ENCODE assay signal across 17 cellular contexts in the genomic region with DNA sequence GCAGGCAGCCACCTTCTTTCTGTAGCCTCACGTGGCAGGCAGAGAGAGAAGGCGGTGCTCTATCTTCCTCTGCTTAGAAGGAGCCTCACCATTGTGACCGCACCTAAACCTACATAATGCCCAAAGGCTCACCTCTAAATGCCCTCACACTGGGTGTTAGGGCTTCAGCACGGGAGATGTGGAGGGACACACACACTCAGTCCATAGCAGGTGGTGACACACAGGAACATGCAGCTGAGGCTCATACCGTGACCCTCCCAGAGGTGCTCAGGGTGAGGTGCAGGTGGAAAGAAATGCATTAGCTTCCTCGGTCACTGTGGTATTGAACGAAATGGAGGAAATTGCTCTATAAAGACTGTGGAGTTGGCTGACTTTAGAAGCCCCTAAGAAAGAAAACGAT. TPM values are rescaled to one million over a fixed set of nuclear protein-coding genes. Genes with fewer than 3 reads are reported as not detected.
DNase-seq lines count a peak whose midpoint lies in the region; ATAC-seq, FAIRE-seq and TF ChIP-seq lines count a peak whose summit lies in the region.
"Had no signal": no experiment of that assay in that cellular context is flagged by ENCODE, and none has a peak within 500 bp of the region (broad histone marks: within the 10 kb centered on the region; RNA-seq: fewer than 3 reads in every experiment).

No MANE protein-coding gene starts in this region.

- RAD21 ChIA-PET in GM12878 (lab: Charles Lee; ENCODE audit: unreplicated experiment) = no interaction called here

- H4K91ac ChIP-seq in mesenchymal stem cell (ENCODE audit: low read length) = peak overlapping the region; percentile 59

- ATAC-seq in GM12878 = peak; percentile 39
- ATAC-seq in stimulated activated effector memory CD8-positive, alpha-beta T cell treated with anti-CD3 and anti-CD28 coated beads, Interleukin-12 subunit alpha, Interleukin-12 subunit beta, amount 100 ng/mL, for 72 hours = no peak
- no peak for ATAC-seq in HG03469 (IDR thresholded peaks at IDR 0.05; ENCODE audit: unreplicated experiment)
- ATAC-seq: A549 had no signal

- POLR2A ChIA-PET in GM12878 (lab: Charles Lee) = no interaction called here

- CTCF ChIA-PET in GM12878 (lab: Yijun Ruan, JAX) = interaction anchor here (1.5 kb wide), 1 partner anchor 14 kb away, joined by 4 read pairs; no protein-coding TSS in a partner anchor

- no peak overlapping the region for H3K14ac ChIP-seq in mesenchymal stem cell (ENCODE audit: low read length in 2 of 2)

- H3K9me3 ChIP-seq in GM12878 (replicated peaks; ENCODE audit: control insufficient read depth, insufficient read depth, low read length) = no peaks in the 10 kb centered on the region
- no peaks in the 10 kb centered on the region for H3K9me3 ChIP-seq in mesenchymal stem cell (ENCODE audit: control insufficient read depth, low read length)
- H3K9me3 ChIP-seq: A549 had no signal

- TF ChIP-seq POLR2A in GM12878 (IDR thresholded peaks at IDR 0.05; ENCODE audit: low read depth, low read length) = no peak

- no peak overlapping the region for H2AK5ac ChIP-seq in mesenchymal stem cell (ENCODE audit: low read length, severe bottlenecking)

- H2BK5ac ChIP-seq in mesenchymal stem cell (ENCODE audit: low read depth, low read length, poor library complexity, severe bottlenecking) = no peak overlapping the region

- no peaks in the 10 kb centered on the region for H3K79me1 ChIP-seq in mesenchymal stem cell (replicated peaks; ENCODE audit: low read length, poor library complexity, severe bottlenecking)

- H2AFZ ChIP-seq in GM12878 (ENCODE audit: control insufficient read depth, low read depth, low read length) (no peak overlapping the region), mesenchymal stem cell (ENCODE audit: low read depth, low read length) (no peak overlapping the region)

- H3K4me1 Mint-ChIP-seq in stimulated activated effector memory CD8-positive, alpha-beta T cell treated with anti-CD3 and anti-CD28 coated beads, Interleukin-12 subunit alpha, Interleukin-12 subunit beta, amount 100 ng/mL, for 72 hours = no peaks in the 10 kb centered on the region
- H3K4me1 Mint-ChIP-seq: CD4-positive, alpha-beta memory T cell; H9 had no signal

- H3K36me3 ChIP-seq in GM12878 (ENCODE audit: control insufficient read depth in 2 of 2, insufficient read depth in 2 of 2, low read length in 1 of 2) = no peaks in the 10 kb centered on the region
- H3K36me3 ChIP-seq in mesenchymal stem cell (ENCODE audit: control insufficient read depth in 1 of 2, insufficient read depth in 2 of 2, low read depth in 1 of 2, low read length in 2 of 2) = no peaks in the 10 kb centered on the region

- no peak overlapping the region for H2BK12ac ChIP-seq in mesenchymal stem cell (ENCODE audit: low read length in 2 of 2)

- DNase-seq in GM12878 (ENCODE audit: low read depth, low spot score) = no peak
- DNase-seq in mesenchymal stem cell = no peak
- no peak for DNase-seq in stimulated activated effector memory CD8-positive, alpha-beta T cell treated with anti-CD3 and anti-CD28 coated beads, Interleukin-12 subunit alpha, Interleukin-12 subunit beta, amount 100 ng/mL, for 72 hours (ENCODE audit: low spot score in 2 of 2)
- no peak for DNase-seq in stimulated activated naive CD4-positive, alpha-beta T cell treated with Interleukin-2 at 50 U/mL for 16 hours (lab: John Stamatoyannopoulos, UW)
- DNase-seq in ACHN = no peak
- DNase-seq: CD4-positive, alpha-beta memory T cell; DMS79 treated with DMSO at 0.1 percent for 48 hours; EL; GOT3; H9 had no signal

- no peaks in the 10 kb centered on the region for H3K9me3 Mint-ChIP-seq in stimulated activated effector memory CD8-positive, alpha-beta T cell treated with anti-CD3 and anti-CD28 coated beads, Interleukin-12 subunit alpha, Interleukin-12 subunit beta, amount 100 ng/mL, for 72 hours
- H3K9me3 Mint-ChIP-seq: CD4-positive, alpha-beta memory T cell; H9 had no signal

- H3K4me1 ChIP-seq in GM12878 (ENCODE audit: control insufficient read depth, insufficient read depth, low read length) (no peaks in the 10 kb centered on the region), mesenchymal stem cell (ENCODE audit: control insufficient read depth, insufficient read depth, low read depth, low read length) (peaks cover 2% of the 10 kb centered on the region)
- H3K4me1 ChIP-seq: A549 had no signal

- H3K4me3 ChIP-seq in GM12878 = no peak overlapping the region
- no peak overlapping the region for H3K4me3 ChIP-seq in mesenchymal stem cell (ENCODE audit: insufficient read depth in 1 of 2, low read depth in 1 of 2, low read length in 2 of 2)
- H3K4me3 ChIP-seq: A549 had no signal

- BruUV-seq in GM12878 (replicated peaks; lab: Mats Ljungman, UMichigan) = no TSS peak

- H3K36me3 Mint-ChIP-seq in stimulated activated effector memory CD8-positive, alpha-beta T cell treated with anti-CD3 and anti-CD28 coated beads, Interleukin-12 subunit alpha, Interleukin-12 subunit beta, amount 100 ng/mL, for 72 hours = no peaks in the 10 kb centered on the region
- H3K36me3 Mint-ChIP-seq: CD4-positive, alpha-beta memory T cell had no signal

- no peak overlapping the region for H3K4ac ChIP-seq in mesenchymal stem cell (ENCODE audit: low read depth in 1 of 2, low read length in 2 of 2)

- WGBS in GM12878 (ENCODE audit: insufficient coverage, insufficient replicate concordance, low lambda C conversion rate, missing lambda C conversion rate) = 21% methylated on average over 8 of the region's 8 CpGs
- WGBS in mesenchymal stem cell = 77% methylated on average over 6 of the region's 8 CpGs

- no peak for FAIRE-seq in GM12878 (lab: Jason Lieb, UNC)
- FAIRE-seq: A549, G401.6, GM12892, GM19239, HTR-8/SVneo had no signal

- no peak overlapping the region for H3K4me3 Mint-ChIP-seq in stimulated activated effector memory CD8-positive, alpha-beta T cell treated with anti-CD3 and anti-CD28 coated beads, Interleukin-12 subunit alpha, Interleukin-12 subunit beta, amount 100 ng/mL, for 72 hours
- H3K4me3 Mint-ChIP-seq: CD4-positive, alpha-beta memory T cell; H9 had no signal

- H3K27me3 ChIP-seq in GM12878 (replicated peaks in 1 of 2; ENCODE audit: control insufficient read depth in 2 of 2, insufficient read depth in 2 of 2, low read length in 1 of 2) (no peaks in the 10 kb centered on the region; a peak in 2 of 4 replicates), mesenchymal stem cell (ENCODE audit: control insufficient read depth in 1 of 2, insufficient read depth in 1 of 2, low read length in 2 of 2) (peaks cover 35 to 46% of the 10 kb centered on the region in 2 experiments)

- H3K9ac ChIP-seq in GM12878 (ENCODE audit: control insufficient read depth, insufficient read depth, low read length) (no peak overlapping the region), mesenchymal stem cell (ENCODE audit: low read length) (no peak overlapping the region)

- no peaks in the 10 kb centered on the region for H3K79me2 ChIP-seq in GM12878 (ENCODE audit: control insufficient read depth, insufficient read depth, low read length)

- no peak for TF ChIP-seq EP300 in GM12878 (IDR thresholded peaks at IDR 0.05; ENCODE audit: borderline replicate concordance in 1 of 2, control insufficient read depth in 1 of 2, low read depth in 2 of 2, low read length in 2 of 2)

- no peaks in the 10 kb centered on the region for H4K20me1 ChIP-seq in GM12878 (ENCODE audit: control insufficient read depth, insufficient read depth)

- no peak overlapping the region for H3K27ac ChIP-seq in GM12878 (ENCODE audit: control insufficient read depth, insufficient read depth)
- H3K27ac ChIP-seq in mesenchymal stem cell (ENCODE audit: low read length, poor library complexity, severe bottlenecking) = no peak overlapping the region
- H3K27ac ChIP-seq: A549, C4-2B had no signal

- intact Hi-C loops in GM12878 (cut with micrococcal nuclease; ENCODE audit: unreplicated experiment) = no loop called here

- H3K23ac ChIP-seq in mesenchymal stem cell (ENCODE audit: low read length in 2 of 2) = no peak overlapping the region

- in situ Hi-C loops in GM12878 (cut with MboI) = no loop called here
- in situ Hi-C loops in ACHN (cut with HindIII; ENCODE audit: low pct_ligation_motif_present, low pct_unique_long_range_greater_than_20kb, low sequenced_read_pairs) = no loop called here

- peak overlapping the region; percentile 14 for H3K27ac Mint-ChIP-seq in stimulated activated effector memory CD8-positive, alpha-beta T cell treated with anti-CD3 and anti-CD28 coated beads, Interleukin-12 subunit alpha, Interleukin-12 subunit beta, amount 100 ng/mL, for 72 hours
- H3K27ac Mint-ChIP-seq: H9 had no signal

- SMC1A ChIA-PET in GM12878 (lab: Charles Lee; ENCODE audit: uncharacterized antibody, unreplicated experiment) = no interaction called here

- no peak overlapping the region for H2BK120ac ChIP-seq in mesenchymal stem cell (ENCODE audit: low read depth, low read length)

- TF ChIP-seq CTCF in GM12878 (IDR thresholded peaks at IDR 0.05 in 2 of 3, conservative IDR thresholded peaks at IDR 0.05 in 1 of 3; ENCODE audit: control insufficient read depth in 2 of 3, extremely low read depth in 1 of 3, insufficient read depth in 1 of 3, low read depth in 3 of 3, low read length in 3 of 3) = no peak

- H2BK15ac ChIP-seq in mesenchymal stem cell (ENCODE audit: low read depth, poor library complexity, severe bottlenecking) = no peak overlapping the region

- H4K8ac ChIP-seq in mesenchymal stem cell (ENCODE audit: low read length) = no peak overlapping the region

- no peak overlapping the region for H3K18ac ChIP-seq in mesenchymal stem cell (ENCODE audit: low read depth in 1 of 2, low read length in 2 of 2)

- TF ChIP-seq RAD21 in GM12878 (IDR thresholded peaks at IDR 0.05; ENCODE audit: insufficient read depth, low read depth, low read length) = no peak

- H3K4me2 ChIP-seq in GM12878 (ENCODE audit: control insufficient read depth, insufficient read depth) (no peak overlapping the region), mesenchymal stem cell (ENCODE audit: low read length, poor library complexity, severe bottlenecking) (no peak overlapping the region)
- H3K4me2 ChIP-seq: A549 had no signal

RNA-seq across cellular contexts. Expression of gene TUBGCP3, which starts 37.7 kb away (rescaled TPM):
- total RNA-seq in GM12878 (2013; cell fraction: nucleolus; rRNA removed) = 142 and 161 TPM in 2 replicates
- total RNA-seq in GM12878 (2014; rRNA removed) = 19.1 and 20.4 TPM in 2 replicates
- 15.8 and 16.6 TPM in 2 replicates for total RNA-seq in GM12878 (2014; rRNA removed; fragmentation: Illumina TruSeq; extraction: Trizol)
- total RNA-seq in GM12878 (2021) = 27.6 and 34.0 TPM in 2 replicates
- 12.4 TPM for polyA plus RNA-seq in GM12878 (2011; ENCODE audit: low read depth)
- 23.2 and 24.1 TPM in 2 replicates for polyA plus RNA-seq in GM12878 (2011; rRNA removed)
- 33.1 and 34.0 TPM in 2 replicates for polyA plus RNA-seq in GM12878 (2011; cell fraction: cytosol; rRNA removed)
- 66.3 and 81.0 TPM in 2 replicates for polyA plus RNA-seq in GM12878 (2011; cell fraction: nucleus; rRNA removed)
- 19.6 and 21.1 TPM in 2 replicates for polyA plus RNA-seq in GM12878 (2012)
- 21.0 and 21.8 TPM in 2 replicates for polyA plus RNA-seq in GM12878 (2014; fragmentation: Illumina TruSeq; extraction: Trizol)
- 1 to 10 TPM; 4.0 to 6.1 TPM for polyA plus RNA-seq in GM12878 (2014; fragmentation: Nextera tagmentation; extraction: Ambion mirVana)
- 23.2 and 25.2 TPM in 2 replicates for polyA plus RNA-seq in GM12878 (2014; rRNA removed)
- 10 to 100 TPM; 24.1 to 25.1 TPM for polyA plus RNA-seq in GM12878 (2016; fragmentation: Nextera tagmentation; extraction: Ambion mirVana)
- 67.0 TPM in 2 replicates for polyA minus RNA-seq in GM12878 (2011; rRNA and poly(A)+ RNA removed)
- 13.8 and 14.8 TPM in 2 replicates for polyA minus RNA-seq in GM12878 (2011; cell fraction: cytosol; rRNA and poly(A)+ RNA removed)
- polyA minus RNA-seq in GM12878 (2011; cell fraction: nucleus; rRNA and poly(A)+ RNA removed) = 62.4 and 109 TPM in 2 replicates
- polyA plus RNA-seq in mesenchymal stem cell (2013, experiment 1 of 2) = 10.0 TPM
- polyA plus RNA-seq in mesenchymal stem cell (2013, experiment 2 of 2) = 11.2 TPM
